In genomic region chr18:48412339-48412929, GRCh38 we compare ENCODE assay signal across 8 cellular contexts. TPM values are rescaled to one million over a fixed set of nuclear protein-coding genes. Genes with fewer than 3 reads are reported as not detected.
A peak's percentile ranks its signal among the peaks of the same experiment; 100 is the strongest.
DNase-seq lines count a peak whose midpoint lies in the region; ATAC-seq, FAIRE-seq and TF ChIP-seq lines count a peak whose summit lies in the region.

No MANE protein-coding gene starts in this region.

- peak overlapping the region in 5 of 8 donors; percentile 2 to 86 (median 54) for H3K4me3 Mint-ChIP-seq in naive B cell

- DNase-seq in DND-41 (peak; percentile 17), HTR-8/SVneo (ENCODE audit: insufficient read length, low spot score) (peak; percentile 27), PC-3 (peak; percentile 41), colonic mucosa (peak; percentile 41), naive B cell (no peak), HuH-7.5 (ENCODE audit: low spot score) (no peak)
- DNase-seq in NK-92 treated with Interleukin-12 subunit alpha and Interleukin-12 subunit beta, amount 100 ng/mL, for 24 hours (lab: John Stamatoyannopoulos, UW) = no peak

- peaks cover 69 to 76% (median 74%) of the 10 kb centered on the region in 3 donors for H3K27me3 Mint-ChIP-seq in naive B cell

- H3K4me1 Mint-ChIP-seq in naive B cell = peaks cover 0 to 18% (median 7%) of the 10 kb centered on the region in 3 donors

- H3K9me2 ChIP-seq in PC-3 (replicated peaks; ENCODE audit: low read length) = no peaks in the 10 kb centered on the region

- H2AFZ ChIP-seq in DND-41 (ENCODE audit: low read depth, low read length) (no peak overlapping the region), PC-3 (ENCODE audit: low read length) (no peak overlapping the region)

- intact Hi-C loops in PC-3 (cut with micrococcal nuclease) (no loop called here), colonic mucosa (cut with DNase I) (no loop called here)

- no peaks in the 10 kb centered on the region for H3F3A ChIP-seq in PC-3 (ENCODE audit: low read length, unreplicated experiment)

- H3K9me3 ChIP-seq in DND-41 (ENCODE audit: insufficient read depth, low read length, severe bottlenecking) (no peaks in the 10 kb centered on the region), PC-3 (ENCODE audit: low read length) (no peaks in the 10 kb centered on the region), colonic mucosa (no peaks in the 10 kb centered on the region)

- H3K27ac Mint-ChIP-seq in naive B cell = peak overlapping the region in 1 of 6 donors; percentile 51

- H3K27me3 ChIP-seq in DND-41 (ENCODE audit: insufficient read depth, low read length, poor library complexity) = peaks cover 20% of the 10 kb centered on the region
- H3K27me3 ChIP-seq in PC-3 (ENCODE audit: low read length) = peaks cover 14% of the 10 kb centered on the region
- peaks cover 35% of the 10 kb centered on the region for H3K27me3 ChIP-seq in colonic mucosa

- no peaks in the 10 kb centered on the region for H3K36me3 ChIP-seq in DND-41 (ENCODE audit: insufficient read depth, low read length)
- H3K36me3 ChIP-seq in PC-3 (ENCODE audit: low read depth, low read length) = no peaks in the 10 kb centered on the region
- H3K36me3 ChIP-seq in colonic mucosa = no peaks in the 10 kb centered on the region

- peaks cover 0 to 19% (median 3%) of the 10 kb centered on the region in 7 donors for H3K9me3 Mint-ChIP-seq in naive B cell

- CTCF ChIA-PET in PC-3 (lab: Charles Lee) = no interaction called here

- H3K27ac ChIP-seq in DND-41 (ENCODE audit: low read length) = no peak overlapping the region
- H3K27ac ChIP-seq in PC-3 (ENCODE audit: low read length) = no peak overlapping the region
- H3K27ac ChIP-seq in colonic mucosa = no peak overlapping the region

- H3K4me3 ChIP-seq in DND-41 (ENCODE audit: low read depth in 1 of 2, low read length in 2 of 2) = no peak overlapping the region
- H3K4me3 ChIP-seq in PC-3 (ENCODE audit: low read length) = no peak overlapping the region
- no peak overlapping the region for H3K4me3 ChIP-seq in colonic mucosa

- H3K4me2 ChIP-seq in DND-41 (ENCODE audit: insufficient read depth, low read length) = no peak overlapping the region
- H3K4me2 ChIP-seq in PC-3 (ENCODE audit: low read length) = no peak overlapping the region

- H4K20me1 ChIP-seq in DND-41 (ENCODE audit: insufficient read depth, low read length) = no peaks in the 10 kb centered on the region; the same call in 1 of the 2 replicates
- no peaks in the 10 kb centered on the region for H4K20me1 ChIP-seq in PC-3 (ENCODE audit: low read length)

- H3K9ac ChIP-seq in DND-41 (ENCODE audit: low read depth, low read length) (no peak overlapping the region), PC-3 (ENCODE audit: low read length) (no peak overlapping the region), colonic mucosa (ENCODE audit: low read depth in 2 of 2, low read length in 2 of 2) (no peak overlapping the region)

- H3K4me1 ChIP-seq in DND-41 (ENCODE audit: insufficient read depth, low read length) (no peaks in the 10 kb centered on the region), PC-3 (ENCODE audit: insufficient read depth, low read length) (no peaks in the 10 kb centered on the region), colonic mucosa (peaks cover 9% of the 10 kb centered on the region)

- ATAC-seq in DND-41 (ENCODE audit: insufficient read depth, low read depth) = peak; percentile 72
- ATAC-seq in PC-3 = no peak
- ATAC-seq in naive B cell (ENCODE audit: low read depth in 2 of 2) = peak; percentile 21 to 31
- ATAC-seq in HG02870 (IDR thresholded peaks at IDR 0.05; ENCODE audit: unreplicated experiment) = no peak

- TF ChIP-seq CTCF in DND-41 (IDR thresholded peaks at IDR 0.05; ENCODE audit: borderline replicate concordance, extremely low read depth, low read length, poor library complexity, severe bottlenecking) (peak; percentile 70), PC-3 (conservative IDR thresholded peaks at IDR 0.05; ENCODE audit: low read depth, low read length) (peak; percentile 55), colonic mucosa (IDR thresholded peaks at IDR 0.05) (peak; percentile 60)

- no peak for FAIRE-seq in HTR-8/SVneo (lab: Jason Lieb, UNC)

- H3K36me3 Mint-ChIP-seq in naive B cell = peaks cover 4 to 15% of the 10 kb centered on the region in 2 donors

- BruUV-seq in PC-3 (replicated peaks; lab: Mats Ljungman, UMichigan) = no TSS peak

- POLR2A ChIA-PET in PC-3 (lab: Charles Lee; ENCODE audit: unreplicated experiment) = no interaction called here

- H3K79me2 ChIP-seq in DND-41 (ENCODE audit: insufficient read depth, low read length) = no peaks in the 10 kb centered on the region
- H3K79me2 ChIP-seq in PC-3 (ENCODE audit: low read length) = no peaks in the 10 kb centered on the region

RNA-seq across cellular contexts. Expression of gene ZBTB7C, which starts 3.3 kb away (rescaled TPM):
- 1.1 and 1.3 TPM in 2 replicates for total RNA-seq in PC-3 (2014; rRNA removed)
- total RNA-seq in colonic mucosa = 10 to 100 TPM; 25.1 to 36.4 TPM
- polyA plus RNA-seq in naive B cell (ENCODE audit: low read depth in 6 of 6) = not detected

Comparison
In these comparisons a context has a peak if more than half of its experiments do, and no peak if none do; other contexts are left out.
1. ATAC-seq: peak in DND-41 (single experiment) and naive B cell (2 of 2); none in PC-3 (single experiment) and HG02870 (single experiment).
2. DNase-seq: peak in DND-41 (single experiment), HTR-8/SVneo (single experiment), PC-3 (single experiment) and colonic mucosa (single experiment); none in naive B cell (single experiment), HuH-7.5 (single experiment) and NK-92 treated with Interleukin-12 subunit alpha and Interleukin-12 subunit beta, amount 100 ng/mL, for 24 hours (single experiment).
3. RNA of gene ZBTB7C, which starts 3.3 kb away (total RNA-seq): 25.1 to 36.4 TPM in colonic mucosa; 1.1 to 1.3 TPM in PC-3; every median in the first group is over 10 times any median in the second.
4. Peak in every context shown above with its lines, with median percentiles within 50 percentile points of each other: CTCF ChIP-seq.